18 cellular contexts compared by ENCODE assay signal in genomic region chr20:33319986-33320385, GRCh38. TPM values are rescaled to one million over a fixed set of nuclear protein-coding genes. Genes with fewer than 3 reads are reported as not detected.
A peak's percentile ranks its signal among the peaks of the same experiment; 100 is the strongest.
DNase-seq lines count a peak whose midpoint lies in the region; ATAC-seq, FAIRE-seq and TF ChIP-seq lines count a peak whose summit lies in the region.
"Had no signal": no experiment of that assay in that cellular context is flagged by ENCODE, and none has a peak within 500 bp of the region (broad histone marks: within the 10 kb centered on the region; RNA-seq: fewer than 3 reads in every experiment).

No MANE protein-coding gene starts in this region.

- H3K9ac ChIP-seq in BLaER1: no peak overlapping the region
- H3K9ac ChIP-seq in K562 (ENCODE audit: insufficient read depth in 1 of 2, low read depth in 2 of 2, low read length in 2 of 2): no peak overlapping the region

- TF ChIP-seq CTCF in K562 (IDR thresholded peaks at IDR 0.05 in 2 of 3, conservative IDR thresholded peaks at IDR 0.05 in 1 of 3; ENCODE audit: insufficient read depth in 2 of 3, low read depth in 1 of 3, low read length in 3 of 3) (no peak), type B pancreatic cell (conservative IDR thresholded peaks at IDR 0.05) (no peak), GM23338 (conservative IDR thresholded peaks at IDR 0.05; ENCODE audit: low read depth in 2 of 2) (no peak)

- H3F3A ChIP-seq in GM23338 (replicated peaks; ENCODE audit: low read depth): no peaks in the 10 kb centered on the region

- H3K27me3 Mint-ChIP-seq in type B pancreatic cell (peaks cover 50% of the 10 kb centered on the region), GM23338 (ENCODE audit: insufficient read depth, low read depth, poor library complexity) (peaks cover 10% of the 10 kb centered on the region)

- H3K36me3 ChIP-seq in BLaER1 (no peaks in the 10 kb centered on the region), K562 (ENCODE audit: control insufficient read depth, insufficient read depth, low read length) (no peaks in the 10 kb centered on the region), GM23338 (ENCODE audit: insufficient read depth) (no peaks in the 10 kb centered on the region)
- H3K36me3 ChIP-seq: HAP-1 had no signal

- no peaks in the 10 kb centered on the region for H3K9me3 ChIP-seq in BLaER1
- no peaks in the 10 kb centered on the region for H3K9me3 ChIP-seq in K562 (replicated peaks; ENCODE audit: control insufficient read depth, insufficient read depth, low read depth, low read length)
- H3K9me3 ChIP-seq: A549, HAP-1 had no signal

- no peaks in the 10 kb centered on the region for H3K9me3 Mint-ChIP-seq in type B pancreatic cell
- no peaks in the 10 kb centered on the region; the same call in 2 of the 3 replicates for H3K9me3 Mint-ChIP-seq in GM23338
- H3K9me3 Mint-ChIP-seq: CD8-positive, alpha-beta T cell had no signal

- no peaks in the 10 kb centered on the region for H3K9me2 ChIP-seq in GM23338 (ENCODE audit: insufficient read depth)

- H2AFZ ChIP-seq in K562 (ENCODE audit: low read depth, low read length) (no peak overlapping the region), GM23338 (no peak overlapping the region)

- POLR2A ChIA-PET in K562 (lab: Yijun Ruan, JAX): interaction anchor here (0.6 kb wide), 1 partner anchor 24 kb away, joined by 3 read pairs; no protein-coding TSS in a partner anchor

- peaks cover 44% of the 10 kb centered on the region for H3K4me1 ChIP-seq in BLaER1
- no peaks in the 10 kb centered on the region for H3K4me1 ChIP-seq in K562 (replicated peaks in 1 of 2; ENCODE audit: control insufficient read depth in 2 of 2, insufficient read depth in 2 of 2, low read length in 2 of 2)
- H3K4me1 ChIP-seq in GM23338 (ENCODE audit: insufficient read depth): no peaks in the 10 kb centered on the region
- H3K4me1 ChIP-seq: A549, HAP-1 had no signal

- TF ChIP-seq EP300 in K562 (IDR thresholded peaks at IDR 0.05; ENCODE audit: low read length): no peak

- TF ChIP-seq POLR2A in K562 (conservative IDR thresholded peaks at IDR 0.05): no peak

- H3K79me2 ChIP-seq in K562 (ENCODE audit: control insufficient read depth, insufficient read depth, low read length) (no peaks in the 10 kb centered on the region), GM23338 (replicated peaks; ENCODE audit: insufficient read depth) (no peaks in the 10 kb centered on the region)

- no peak for TF ChIP-seq RAD21 in K562 (CRISPR knock-in tag; conservative IDR thresholded peaks at IDR 0.05 in 1 of 2, IDR thresholded peaks at IDR 0.05 in 1 of 2)

- H3K27ac ChIP-seq in BLaER1: no peak overlapping the region
- no peak overlapping the region for H3K27ac ChIP-seq in K562 (ENCODE audit: extremely low read depth, low read depth, low read length)
- no peak overlapping the region for H3K27ac ChIP-seq in GM23338 (ENCODE audit: low read depth)
- H3K27ac ChIP-seq: 22Rv1, A549 had no signal

- WGBS in K562 (ENCODE audit: insufficient coverage, low coverage, missing lambda C conversion rate): 2% methylated on average over 10 of the region's 10 CpGs

- H4K20me1 ChIP-seq in BLaER1: no peaks in the 10 kb centered on the region
- H4K20me1 ChIP-seq in K562 (replicated peaks; ENCODE audit: control insufficient read depth, insufficient read depth, low read length): peaks cover 8% of the 10 kb centered on the region; the same call in 1 of the 2 replicates
- H4K20me1 ChIP-seq in GM23338 (replicated peaks; ENCODE audit: insufficient read depth): no peaks in the 10 kb centered on the region

- H3K4me1 Mint-ChIP-seq in type B pancreatic cell (ENCODE audit: unreplicated experiment) (no peaks in the 10 kb centered on the region), GM23338 (no peaks in the 10 kb centered on the region)

- peak; percentile 11 for FAIRE-seq in K562 (lab: Jason Lieb, UNC)
- FAIRE-seq: A549, H1 had no signal

- CTCF ChIA-PET in K562 (lab: Yijun Ruan, JAX; ENCODE audit: low intra/inter-chr PET ratio): no interaction called here

- H3K9me1 ChIP-seq in K562 (ENCODE audit: control insufficient read depth, insufficient read depth, low read length): no peaks in the 10 kb centered on the region

- no TSS peak for BruUV-seq in K562 (replicated peaks; lab: Mats Ljungman, UMichigan)

- H3K4me3 ChIP-seq in BLaER1 (no peak overlapping the region), K562 (no peak overlapping the region), GM23338 (no peak overlapping the region)
- H3K4me3 ChIP-seq: A549, HAP-1 had no signal

- H3K27ac Mint-ChIP-seq in type B pancreatic cell (peak overlapping the region; percentile 13), GM23338 (no peak overlapping the region)
- H3K27ac Mint-ChIP-seq: CD8-positive, alpha-beta T cell had no signal

- intact Hi-C loops in K562 (cut with micrococcal nuclease): no loop called here

- H3K27me3 ChIP-seq in BLaER1 (no peaks in the 10 kb centered on the region), K562 (ENCODE audit: control insufficient read depth in 2 of 2, insufficient read depth in 2 of 2, low read length in 2 of 2) (peaks cover 49 to 92% of the 10 kb centered on the region in 2 experiments), GM23338 (ENCODE audit: insufficient read depth) (no peaks in the 10 kb centered on the region)

- no peaks in the 10 kb centered on the region for H3K36me3 Mint-ChIP-seq in type B pancreatic cell
- no peaks in the 10 kb centered on the region for H3K36me3 Mint-ChIP-seq in GM23338 (ENCODE audit: low read depth)
- H3K36me3 Mint-ChIP-seq: CD8-positive, alpha-beta T cell had no signal

- H3K4me3 Mint-ChIP-seq in type B pancreatic cell: no peak overlapping the region
- no peak overlapping the region for H3K4me3 Mint-ChIP-seq in GM23338
- H3K4me3 Mint-ChIP-seq: CD8-positive, alpha-beta T cell had no signal

- H3K4me2 ChIP-seq in BLaER1 (0 out of 2 replicates have a peak overlapping the region, but pooled peaks have one; percentile 7), K562 (ENCODE audit: insufficient read depth, low read length) (no peak overlapping the region), GM23338 (no peak overlapping the region)
- H3K4me2 ChIP-seq: A549 had no signal

- in situ Hi-C loops in K562 (cut with MboI): no loop called here

- ATAC-seq in K562 (no peak), GM23338 (no peak)
- ATAC-seq: A549; CD8-positive, alpha-beta T cell had no signal

- DNase-seq in NCI-H2171 treated with DMSO at 0.1 percent for 48 hours (lab: John Stamatoyannopoulos, UW): peak; percentile 17
- no peak for DNase-seq in NCI-H2171 (lab: John Stamatoyannopoulos, UW)
- no peak for DNase-seq in K562 (ENCODE audit: extremely low read depth in 1 of 4, low spot score in 3 of 4)
- DNase-seq in type B pancreatic cell (ENCODE audit: extremely low spot score, unreplicated experiment): no peak
- DNase-seq in C1 segment of cervical spinal cord (lab: John Stamatoyannopoulos, UW): no peak
- no peak for DNase-seq in GM23338 (ENCODE audit: low spot score)
- no peak for DNase-seq in NCI-H446 (lab: John Stamatoyannopoulos, UW)
- DNase-seq: AML-193; Calu3; CD8-positive, alpha-beta T cell; DMS79 treated with DMSO at 0.1 percent for 48 hours; GF-D8 had no signal

RNA-seq across cellular contexts. Expression of gene BPIFB1, which starts 37.0 kb away (rescaled TPM):
- total RNA-seq in K562 (2011; cell fraction: chromatin; rRNA removed; ENCODE audit: low replicate concordance): not detected in 2 replicates
- total RNA-seq in K562 (2011; cell fraction: nucleolus; rRNA removed): not detected in 2 replicates
- total RNA-seq in K562 (2011; cell fraction: nucleoplasm; rRNA removed): not detected in 2 replicates
- not detected in 2 replicates for total RNA-seq in K562 (2014; rRNA removed)
- not detected in 2 replicates for total RNA-seq in K562 (2014; rRNA removed; fragmentation: Illumina TruSeq; extraction: Trizol)
- not detected in 2 replicates for total RNA-seq in K562 (2015; rRNA removed; fragmentation: Illumina TruSeq; extraction: Trizol)
- total RNA-seq in K562 (2021): 0.11 TPM in 1 of 2 replicates, not detected in the other
- polyA plus RNA-seq in K562 (2011; rRNA removed): not detected in 2 replicates
- not detected in 2 replicates for polyA plus RNA-seq in K562 (2011; cell fraction: cytosol; rRNA removed)
- polyA plus RNA-seq in K562 (2011; cell fraction: nucleus; rRNA removed): not detected in 2 replicates
- polyA plus RNA-seq in K562 (2012): not detected in 2 replicates
- polyA plus RNA-seq in K562 (2014; fragmentation: Illumina TruSeq; extraction: Trizol): not detected in 2 replicates
- polyA plus RNA-seq in K562 (2014; fragmentation: Nextera tagmentation; extraction: Ambion mirVana): not detected
- polyA plus RNA-seq in K562 (2014; rRNA removed): not detected in 2 replicates
- not detected in 2 replicates for polyA minus RNA-seq in K562 (2011; rRNA and poly(A)+ RNA removed)
- polyA minus RNA-seq in K562 (2011; cell fraction: cytosol; rRNA and poly(A)+ RNA removed): not detected in 2 replicates
- not detected in 2 replicates for polyA minus RNA-seq in K562 (2011; cell fraction: nucleus; rRNA and poly(A)+ RNA removed)
- 1.8 and 10.9 TPM in 2 replicates for total RNA-seq in type B pancreatic cell (ENCODE audit: low replicate concordance)
- total RNA-seq in GM23338 (2014; rRNA removed; shearing (Covaris generic)): not detected in 2 replicates
- not detected in 2 replicates for polyA plus RNA-seq in GM23338 (2016; fragmentation: Nextera tagmentation; extraction: Ambion mirVana)
- total RNA-seq: CD8-positive, alpha-beta T cell; H1 had no signal
- polyA plus RNA-seq: BJ, H1 had no signal
